7 cellular contexts compared by ENCODE assay signal in the genomic region with DNA sequence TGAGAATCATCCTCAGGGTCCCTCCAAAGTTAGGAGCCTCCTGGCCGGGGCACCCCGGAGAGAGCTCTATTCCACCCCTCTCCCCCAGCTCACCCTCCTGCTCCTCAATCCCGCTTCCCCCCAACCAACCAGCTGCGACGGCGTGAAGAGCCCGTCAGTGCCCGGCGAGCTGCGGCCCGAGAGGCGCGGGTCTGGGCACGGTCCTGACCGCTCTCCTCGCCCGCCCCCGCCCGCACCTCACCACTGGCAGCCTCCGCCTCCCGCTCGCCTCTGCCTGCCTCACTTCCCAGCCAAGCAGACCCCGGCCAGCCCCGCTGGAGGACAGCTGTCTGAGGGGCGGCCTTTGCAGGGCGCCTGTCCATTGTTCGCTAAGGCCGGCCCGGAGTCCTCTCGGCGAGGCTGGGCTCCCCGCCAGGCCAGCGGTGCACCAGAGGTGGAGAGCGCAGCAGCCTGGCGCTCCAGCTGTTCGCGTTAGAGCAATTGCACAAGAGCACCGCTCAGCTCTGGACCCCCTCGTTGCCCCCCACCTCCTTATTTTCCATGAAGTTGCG. TPM values are rescaled to one million over a fixed set of nuclear protein-coding genes. Genes with fewer than 3 reads are reported as not detected.
A peak's percentile ranks its signal among the peaks of the same experiment; 100 is the strongest.
DNase-seq lines count a peak whose midpoint lies in the region; ATAC-seq and TF ChIP-seq lines count a peak whose summit lies in the region.

No MANE protein-coding gene starts in this region.

- H3K4me1 ChIP-seq in Panc1 (ENCODE audit: control insufficient read depth, insufficient read depth, low read length) = peaks cover 50% of the 10 kb centered on the region
- H3K4me1 ChIP-seq in foreskin keratinocyte = no peaks in the 10 kb centered on the region

- H3K36me3 ChIP-seq in Panc1 (ENCODE audit: control insufficient read depth, insufficient read depth, low read length) = no peaks in the 10 kb centered on the region

- H3K9me3 ChIP-seq in Panc1 (ENCODE audit: control insufficient read depth, insufficient read depth, low read depth, low read length) = no peaks in the 10 kb centered on the region

- CTCF ChIA-PET in Panc1 (lab: Charles Lee) = interaction anchor here (0.6 to 0.8 kb wide), 2 partner anchors 171 to 173 kb away, joined by 3 to 5 read pairs; no protein-coding TSS in a partner anchor

- POLR2A ChIA-PET in Panc1 (lab: Charles Lee) = no interaction called here

- peaks cover 4% of the 10 kb centered on the region; the same call in 1 of the 2 replicates for H3K27me3 ChIP-seq in Panc1 (ENCODE audit: control insufficient read depth, insufficient read depth, low read length)
- H3K27me3 ChIP-seq in foreskin keratinocyte = peaks cover 95% of the 10 kb centered on the region

- intact Hi-C loops in Panc1 (cut with micrococcal nuclease; ENCODE audit: unreplicated experiment) = loop anchor here (5.0 kb wide), 1 partner anchor 166 kb away; no protein-coding TSS in a partner anchor

- no peak overlapping the region for H3K4me3 Mint-ChIP-seq in chondrocyte (ENCODE audit: unreplicated experiment)

- in situ Hi-C loops in GM13977 (cut with MboI; ENCODE audit: low pct_unique_long_range_greater_than_20kb, low sequenced_read_pairs, unreplicated experiment) = no loop called here
- in situ Hi-C loops in Panc1 (cut with HindIII; ENCODE audit: low pct_unique_long_range_greater_than_20kb, low sequenced_read_pairs) = no loop called here

- BruUV-seq in Panc1 (replicated peaks; lab: Mats Ljungman, UMichigan) = no TSS peak

- peaks cover 30% of the 10 kb centered on the region for H3K4me1 Mint-ChIP-seq in chondrocyte (ENCODE audit: low read depth)

- H3K27me3 Mint-ChIP-seq in chondrocyte (ENCODE audit: low read depth) = peaks cover 11% of the 10 kb centered on the region

- peak; percentile 5; the same call in 1 of the 2 replicates for ATAC-seq in Panc1
- ATAC-seq in stimulated activated naive CD8-positive, alpha-beta T cell treated with anti-CD3 and anti-CD28 coated beads, Interleukin-15, Interleukin-2, amounts not matched to agents 100 U/mL and 50 U/mL, for 24 hours = no peak
- no peak for ATAC-seq in foreskin keratinocyte

- no peak for TF ChIP-seq CTCF in GM13977 (IDR thresholded peaks at IDR 0.05; ENCODE audit: extremely low read depth, insufficient read depth, missing control alignments)
- TF ChIP-seq CTCF in Panc1 (IDR thresholded peaks at IDR 0.05) = no peak
- no peak for TF ChIP-seq CTCF in chondrocyte (IDR thresholded peaks at IDR 0.05)
- TF ChIP-seq CTCF in foreskin keratinocyte (conservative IDR thresholded peaks at IDR 0.05) = no peak

- peak overlapping the region; percentile 69 for H3K27ac Mint-ChIP-seq in chondrocyte (ENCODE audit: unreplicated experiment)

- H3K9me3 Mint-ChIP-seq in chondrocyte (ENCODE audit: low read depth) = no peaks in the 10 kb centered on the region

- H3K27ac ChIP-seq in Panc1 (ENCODE audit: low read length) = peak overlapping the region; percentile 65
- H3K27ac ChIP-seq in foreskin keratinocyte = no peak overlapping the region

- no peaks in the 10 kb centered on the region for H3K36me3 Mint-ChIP-seq in chondrocyte (ENCODE audit: low read depth)

- DNase-seq in GM13977 (ENCODE audit: low spot score) (peak; percentile 31), Panc1 (ENCODE audit: low read depth, low spot score) (no peak), chondrocyte (ENCODE audit: low spot score) (peak; percentile 90), left kidney (ENCODE audit: low read depth, low spot score) (peak; percentile 79), foreskin keratinocyte (no peak), KG1 (lab: John Stamatoyannopoulos, UW) (no peak)
- DNase-seq in stimulated activated naive CD8-positive, alpha-beta T cell treated with anti-CD3 and anti-CD28 coated beads, Interleukin-15, Interleukin-2, amounts not matched to agents 100 U/mL and 50 U/mL, for 24 hours = peak; percentile 15

- peak overlapping the region; percentile 75 to 78 for H3K4me3 ChIP-seq in Panc1 (ENCODE audit: low read depth in 2 of 2, low read length in 2 of 2)

RNA-seq across cellular contexts. Expression of gene SOBP, which starts 1.2 kb away (rescaled TPM):
- total RNA-seq in Panc1 (2021; ENCODE audit: unreplicated experiment) (9.0 TPM), chondrocyte (6.6 to 9.8 TPM (median 6.7 TPM) in 3 replicates), foreskin keratinocyte (not detected in 2 replicates)
- 10.0 TPM for polyA plus RNA-seq in Panc1 (2012; ENCODE audit: insufficient read length)
- polyA plus RNA-seq in foreskin keratinocyte = not detected in 2 replicates

RNA-seq across cellular contexts. Expression of gene PDSS2, which starts 31.8 kb away (rescaled TPM):
- total RNA-seq in Panc1 (2021; ENCODE audit: unreplicated experiment) = 17.7 TPM
- 10.6 TPM for polyA plus RNA-seq in Panc1 (2012; ENCODE audit: insufficient read length)
- total RNA-seq in chondrocyte = 10.1 to 13.1 TPM (median 10.4 TPM) in 3 replicates
- total RNA-seq in foreskin keratinocyte = 12.0 and 13.1 TPM in 2 replicates
- 8.7 and 9.2 TPM in 2 replicates for polyA plus RNA-seq in foreskin keratinocyte

Comparison
In these comparisons a context has a peak if more than half of its experiments do, and no peak if none do; other contexts are left out.
1. DNase-seq: peak in GM13977 (single experiment), chondrocyte (single experiment), left kidney (single experiment) and stimulated activated naive CD8-positive, alpha-beta T cell treated with anti-CD3 and anti-CD28 coated beads, Interleukin-15, Interleukin-2, amounts not matched to agents 100 U/mL and 50 U/mL, for 24 hours (single experiment); none in Panc1 (single experiment), foreskin keratinocyte (0 of 2) and KG1 (single experiment).